8 cellular contexts compared by ENCODE assay signal in genomic region chr13:108915634-108916497, GRCh38.
DNase-seq lines count a peak whose midpoint lies in the region; ATAC-seq and TF ChIP-seq lines count a peak whose summit lies in the region.

No MANE protein-coding gene starts in this region.

- H3K27ac ChIP-seq in CD8-positive, alpha-beta T cell (ENCODE audit: low read depth, low read length): no peak overlapping the region
- H3K27ac ChIP-seq in ascending aorta (peak overlapping the region; percentile 79 to 91), iPS-20b (ENCODE audit: low read length) (no peak overlapping the region), smooth muscle cell (ENCODE audit: low read depth) (peak overlapping the region; percentile 58)

- H3K4me3 ChIP-seq in CD8-positive, alpha-beta T cell (ENCODE audit: low read depth, low read length): no peak overlapping the region
- H3K4me3 ChIP-seq in ascending aorta: peak overlapping the region; percentile 31 to 41
- no peak overlapping the region for H3K4me3 ChIP-seq in iPS-20b (ENCODE audit: low read length)
- peak overlapping the region; percentile 23 for H3K4me3 ChIP-seq in smooth muscle cell

- H4K20me1 ChIP-seq in smooth muscle cell (ENCODE audit: low read depth): no peaks in the 10 kb centered on the region

- no peaks in the 10 kb centered on the region for H3K79me2 ChIP-seq in smooth muscle cell (ENCODE audit: low read depth)

- no peaks in the 10 kb centered on the region for H3K27me3 ChIP-seq in CD8-positive, alpha-beta T cell (ENCODE audit: insufficient read depth, low read length)
- H3K27me3 ChIP-seq in ascending aorta (no peaks in the 10 kb centered on the region), iPS-20b (ENCODE audit: insufficient read depth, low read length) (no peaks in the 10 kb centered on the region), smooth muscle cell (ENCODE audit: low read depth) (no peaks in the 10 kb centered on the region)

- POLR2A ChIA-PET in CD8-positive, alpha-beta T cell (lab: Charles Lee): interaction anchor here (1.0 kb wide), 1 partner anchor 10 kb away, joined by 3 read pairs; no protein-coding TSS in a partner anchor

- peak overlapping the region; percentile 20 for H2AFZ ChIP-seq in smooth muscle cell (ENCODE audit: low read depth)

- H3K36me3 Mint-ChIP-seq in CD8-positive, alpha-beta T cell: no peaks in the 10 kb centered on the region

- H3K4me1 Mint-ChIP-seq in CD8-positive, alpha-beta T cell (ENCODE audit: low read depth): peaks cover 15% of the 10 kb centered on the region

- no peaks in the 10 kb centered on the region for H3K36me3 ChIP-seq in CD8-positive, alpha-beta T cell (ENCODE audit: insufficient read depth, low read length)
- H3K36me3 ChIP-seq in ascending aorta (no peaks in the 10 kb centered on the region), iPS-20b (ENCODE audit: insufficient read depth, low read depth, low read length) (no peaks in the 10 kb centered on the region), smooth muscle cell (ENCODE audit: low read depth) (no peaks in the 10 kb centered on the region)

- no peaks in the 10 kb centered on the region for H3K9me3 Mint-ChIP-seq in CD8-positive, alpha-beta T cell

- H3K27ac Mint-ChIP-seq in CD8-positive, alpha-beta T cell: no peak overlapping the region

- no peaks in the 10 kb centered on the region for H3F3A ChIP-seq in smooth muscle cell (ENCODE audit: low read depth)

- peak overlapping the region; percentile 42 for H3K4me3 Mint-ChIP-seq in CD8-positive, alpha-beta T cell

- CTCF ChIA-PET in CD8-positive, alpha-beta T cell (lab: Charles Lee): no interaction called here

- peak in 6 of 7 experiments; percentile 31 to 71 (median 53) for DNase-seq in CD8-positive, alpha-beta T cell
- DNase-seq in T-helper 1 cell: peak; percentile 15 to 83 (median 40)
- DNase-seq in ascending aorta (ENCODE audit: low spot score in 2 of 2): peak; percentile 85 to 95
- DNase-seq in smooth muscle cell (lab: John Stamatoyannopoulos, UW; ENCODE audit: unreplicated experiment): no peak
- DNase-seq in effector CD8-positive, alpha-beta T cell (lab: John Stamatoyannopoulos, UW): no peak

- H3K27me3 Mint-ChIP-seq in CD8-positive, alpha-beta T cell (ENCODE audit: low read depth): peaks cover 2% of the 10 kb centered on the region

- H3K9ac ChIP-seq in iPS-20b (ENCODE audit: low read depth, low read length) (peak overlapping the region; percentile 32; the same call in 1 of the 2 replicates), smooth muscle cell (ENCODE audit: low read depth) (peak overlapping the region; percentile 65)

- intact Hi-C loops in CD8-positive, alpha-beta T cell (cut with DNase I, micrococcal nuclease): no loop called here
- intact Hi-C loops in ascending aorta (cut with DNase I): loop anchor here (5.0 kb wide), 1 partner anchor 871 kb away; the partner anchor contains the start of gene IRS2

- no peaks in the 10 kb centered on the region for H3K9me3 ChIP-seq in CD8-positive, alpha-beta T cell (ENCODE audit: low read length)
- H3K9me3 ChIP-seq in ascending aorta (no peaks in the 10 kb centered on the region), iPS-20b (ENCODE audit: insufficient read depth, low read depth, low read length) (no peaks in the 10 kb centered on the region), smooth muscle cell (replicated peaks; ENCODE audit: low read depth) (no peaks in the 10 kb centered on the region)

- ATAC-seq in CD8-positive, alpha-beta T cell: no peak
- ATAC-seq in GM19455 (IDR thresholded peaks at IDR 0.05; ENCODE audit: unreplicated experiment) (peak; percentile 91), HG03571 (IDR thresholded peaks at IDR 0.05; ENCODE audit: unreplicated experiment) (peak; percentile 86)

- no peak for TF ChIP-seq CTCF in CD8-positive, alpha-beta T cell (IDR thresholded peaks at IDR 0.05)
- TF ChIP-seq CTCF in ascending aorta (IDR thresholded peaks at IDR 0.05) (no peak), smooth muscle cell (IDR thresholded peaks at IDR 0.05; ENCODE audit: borderline replicate concordance, insufficient read depth, poor library complexity, severe bottlenecking) (no peak)

- peak overlapping the region; percentile 71 for H3K4me2 ChIP-seq in smooth muscle cell

- H3K4me1 ChIP-seq in CD8-positive, alpha-beta T cell (ENCODE audit: insufficient read depth, low read length): no peaks in the 10 kb centered on the region
- H3K4me1 ChIP-seq in ascending aorta: peaks cover 3 to 15% of the 10 kb centered on the region in 2 donors
- peaks cover 10% of the 10 kb centered on the region; the same call in 1 of the 2 replicates for H3K4me1 ChIP-seq in iPS-20b (ENCODE audit: insufficient read depth, low read length)
- no peaks in the 10 kb centered on the region for H3K4me1 ChIP-seq in smooth muscle cell (ENCODE audit: low read depth)

- WGBS in smooth muscle cell (ENCODE audit: low lambda C conversion rate): 50% methylated on average over 9 of the region's 9 CpGs

Comparison
In these comparisons a context has a peak if more than half of its experiments do, and no peak if none do; other contexts are left out.
1. DNase-seq: peak in CD8-positive, alpha-beta T cell (6 of 7), T-helper 1 cell (5 of 5) and ascending aorta (2 of 2); none in smooth muscle cell (single experiment) and effector CD8-positive, alpha-beta T cell (single experiment).
2. H3K27ac ChIP-seq: peak in ascending aorta (2 of 2) and smooth muscle cell (single experiment); none in CD8-positive, alpha-beta T cell (single experiment) and iPS-20b (single experiment).
3. H3K4me3 ChIP-seq: peak in ascending aorta (2 of 2) and smooth muscle cell (single experiment); none in CD8-positive, alpha-beta T cell (single experiment) and iPS-20b (single experiment).